6 cellular contexts compared by ENCODE assay signal in genomic region chr20:62373631-62374179, GRCh38. TPM values are rescaled to one million over a fixed set of nuclear protein-coding genes. Genes with fewer than 3 reads are reported as not detected.
"Had no signal": no experiment of that assay in that cellular context is flagged by ENCODE, and none has a peak within 500 bp of the region (broad histone marks: within the 10 kb centered on the region; RNA-seq: fewer than 3 reads in every experiment).

No MANE protein-coding gene starts in this region.

RNA-seq across cellular contexts. Expression of gene RBBP8NL, which starts 53.6 kb away (rescaled TPM):
- total RNA-seq: activated naive CD4-positive, alpha-beta T cell treated with anti-CD3 and anti-CD28 coated beads, Interleukin-2, amount 50 U/mL, for 72 hours; aorta; endothelial cell of umbilical vein; gastrocnemius medialis; left ventricle myocardium inferior; right lobe of liver had no signal
- polyA plus RNA-seq: endothelial cell of umbilical vein had no signal
